12 cellular contexts compared by ENCODE assay signal in the genomic region with DNA sequence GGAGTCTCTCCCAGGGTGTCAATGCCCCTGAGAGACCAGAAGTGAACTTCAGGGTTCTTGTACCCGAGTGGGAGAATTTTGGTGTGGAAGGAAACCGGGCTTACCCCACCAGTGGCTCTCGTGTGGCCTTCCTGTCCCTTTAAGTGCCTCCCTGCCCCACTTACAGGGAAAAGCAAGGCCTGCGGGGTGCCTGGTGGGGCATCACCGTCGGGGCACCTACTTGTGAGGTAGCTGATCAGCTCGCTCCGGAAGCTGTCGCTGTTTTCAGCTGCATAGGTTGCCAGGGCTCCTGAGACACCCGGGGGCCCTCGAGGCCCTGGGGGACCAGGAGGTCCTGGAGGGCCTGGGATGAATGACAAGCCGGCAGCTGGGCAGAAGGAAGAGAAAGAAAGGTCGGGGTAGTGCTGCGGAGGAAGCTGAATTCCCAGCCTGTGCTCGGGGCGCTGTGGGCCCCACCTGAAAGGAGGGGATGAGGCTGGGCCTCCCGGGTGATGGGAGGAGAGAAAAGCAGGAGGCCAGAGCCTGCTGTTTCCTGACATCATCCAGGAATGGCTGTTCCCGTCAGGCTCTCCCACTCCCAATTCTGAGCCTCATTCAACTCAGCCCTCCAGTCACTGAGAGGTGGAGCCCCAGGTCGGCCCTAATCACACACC. TPM values are rescaled to one million over a fixed set of nuclear protein-coding genes. Genes with fewer than 3 reads are reported as not detected.
"Had no signal": no experiment of that assay in that cellular context is flagged by ENCODE, and none has a peak within 500 bp of the region (broad histone marks: within the 10 kb centered on the region; RNA-seq: fewer than 3 reads in every experiment).

No MANE protein-coding gene starts in this region.

- H3K27ac ChIP-seq: foreskin keratinocyte, heart right ventricle had no signal

- H3K4me1 ChIP-seq: foreskin keratinocyte had no signal

- H3K4me3 ChIP-seq: heart right ventricle had no signal

- ATAC-seq: activated CD4-positive, CD25-positive, alpha-beta regulatory T cell treated with anti-CD3 and anti-CD28 coated beads, Interleukin-2, amount 50 U/mL, for 24 hours; foreskin keratinocyte; stimulated activated memory B cell treated with anti-CD40 and anti-IgM and Interleukin-4, amounts not matched to agents 10 μg/mL and 1 μg/mL and 100 μg/mL, for 72 hours had no signal

- DNase-seq: activated CD4-positive, alpha-beta T cell treated with anti-CD3 and anti-CD28 coated beads, Interleukin-2, amount 50 U/mL, for 4 hours; activated naive CD8-positive, alpha-beta T cell treated with anti-CD3 and anti-CD28 coated beads for 36 hours; activated T-cell treated with anti-CD3 and anti-CD28 coated beads, Interleukin-2, amount 50 U/mL, for 1 hour; dermis blood vessel endothelial cell; foreskin keratinocyte; heart right ventricle; kidney; small intestine; trophoblast cell had no signal

- H3K27me3 ChIP-seq: foreskin keratinocyte, heart right ventricle had no signal

- H3K9me3 ChIP-seq: heart right ventricle had no signal

RNA-seq across cellular contexts. Expression of gene COL17A1, which starts 51.2 kb away (rescaled TPM):
- total RNA-seq: activated naive CD8-positive, alpha-beta T cell treated with anti-CD3 and anti-CD28 coated beads for 36 hours; T-helper 2 cell treated with Interferon-gamma antibody and Interleukin-4, amounts not matched to agents 100 ng/mL and 5 ng/mL, for 36 hours had no signal
